In the genomic region with DNA sequence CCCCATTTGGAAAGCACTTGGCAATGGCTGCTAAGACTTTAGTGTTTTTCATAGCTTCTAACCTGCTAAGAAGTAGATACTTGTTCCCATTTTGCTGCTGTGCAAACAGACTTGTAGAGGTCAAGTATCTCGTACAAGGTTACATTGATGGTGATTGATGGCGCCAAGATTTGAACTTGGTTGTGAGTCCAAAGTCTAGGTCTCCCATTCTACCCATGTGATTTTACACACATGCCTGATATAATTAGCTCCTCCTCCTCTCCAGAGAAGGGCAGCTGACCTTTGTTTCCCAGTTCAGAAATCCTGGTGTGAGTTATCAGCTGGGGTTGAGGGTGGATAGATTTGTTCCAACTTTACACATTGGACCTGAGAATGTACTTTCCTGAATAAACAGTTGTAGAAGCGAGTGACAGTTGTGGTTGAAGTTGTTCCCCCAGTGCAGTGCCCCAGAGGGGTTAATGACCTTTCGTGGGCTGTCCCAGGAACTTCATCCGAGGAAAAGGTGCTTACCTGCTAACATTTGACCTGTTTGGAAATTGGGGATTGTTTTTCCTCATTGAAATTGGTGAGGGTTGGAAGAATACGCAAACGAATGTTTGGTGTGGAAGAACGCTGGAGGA, we compare ENCODE assay signal across 1 cellular context.
TF ChIP-seq lines count a peak whose summit lies in the region.

No MANE protein-coding gene starts in this region.

TF ChIP-seq in HepG2, 621 proteins besides CTCF, POLR2A, EP300 and RAD21 (continued from another document and continues in another):
- TF ChIP-seq ZNF33A (CRISPR knock-in tag; IDR thresholded peaks at IDR 0.05; ENCODE audit: borderline replicate concordance) (no peak), SCMH1 (CRISPR knock-in tag; IDR thresholded peaks at IDR 0.05; ENCODE audit: borderline replicate concordance) (no peak), GABPB1 (CRISPR knock-in tag; IDR thresholded peaks at IDR 0.05) (no peak), HOXA3 (CRISPR knock-in tag; IDR thresholded peaks at IDR 0.05) (peak; percentile 37; the same call in 1 of the 2 replicates), LCORL (IDR thresholded peaks at IDR 0.05) (no peak), LCORL (CRISPR knock-in tag; IDR thresholded peaks at IDR 0.05) (peak; percentile 45; the same call in 1 of the 2 replicates), NCOA5 (CRISPR knock-in tag; IDR thresholded peaks at IDR 0.05) (no peak), BCL6 (CRISPR knock-in tag; IDR thresholded peaks at IDR 0.05) (peak; percentile 71), PHF21A (CRISPR knock-in tag; IDR thresholded peaks at IDR 0.05) (peak; percentile 74), ZSCAN20 (CRISPR knock-in tag; IDR thresholded peaks at IDR 0.05; ENCODE audit: borderline replicate concordance) (no peak), MED13 (CRISPR knock-in tag; IDR thresholded peaks at IDR 0.05) (no peak), TCF7L2 (IDR thresholded peaks at IDR 0.05; ENCODE audit: low read depth, low read length) (no peak), ZBTB1 (CRISPR knock-in tag; IDR thresholded peaks at IDR 0.05; ENCODE audit: borderline replicate concordance) (no peak), SP4 (CRISPR knock-in tag; IDR thresholded peaks at IDR 0.05) (peak; percentile 69), ZNF253 (CRISPR knock-in tag; IDR thresholded peaks at IDR 0.05; ENCODE audit: borderline replicate concordance) (no peak), FOXK1 (CRISPR knock-in tag; IDR thresholded peaks at IDR 0.05; ENCODE audit: borderline replicate concordance, low read depth) (peak; percentile 31; the same call in 1 of the 2 replicates), NFIC (IDR thresholded peaks at IDR 0.05; ENCODE audit: low read length) (peak; percentile 58; the same call in 1 of the 2 replicates), GABPA (IDR thresholded peaks at IDR 0.05; ENCODE audit: low read depth, low read length) (no peak), GABPA (CRISPR knock-in tag; IDR thresholded peaks at IDR 0.05; ENCODE audit: low read depth) (peak; percentile 29; the same call in 1 of the 2 replicates), CREB1 (IDR thresholded peaks at IDR 0.05) (no peak), CREB1 (CRISPR knock-in tag; IDR thresholded peaks at IDR 0.05) (no peak), CHD2 (IDR thresholded peaks at IDR 0.05; ENCODE audit: low read depth, low read length) (no peak), ZNF441 (CRISPR knock-in tag; IDR thresholded peaks at IDR 0.05; ENCODE audit: borderline replicate concordance) (no peak), BRD4 (CRISPR knock-in tag; IDR thresholded peaks at IDR 0.05) (no peak), HOXA7 (CRISPR knock-in tag; IDR thresholded peaks at IDR 0.05) (0 out of 2 replicates have a peak, but pooled peaks have one; percentile 65), ZNF431 (CRISPR knock-in tag; IDR thresholded peaks at IDR 0.05; ENCODE audit: borderline replicate concordance, low read depth) (no peak), GATAD1 (CRISPR knock-in tag; IDR thresholded peaks at IDR 0.05) (no peak), ZBTB7B (CRISPR knock-in tag; IDR thresholded peaks at IDR 0.05) (peak; percentile 47; the same call in 1 of the 2 replicates), REPIN1 (CRISPR knock-in tag; IDR thresholded peaks at IDR 0.05; ENCODE audit: borderline replicate concordance, low read depth) (peak; percentile 89), SOX6 (IDR thresholded peaks at IDR 0.05) (no peak), SOX6 (CRISPR knock-in tag; IDR thresholded peaks at IDR 0.05) (peak; percentile 82), ZBTB3 (CRISPR knock-in tag; IDR thresholded peaks at IDR 0.05; ENCODE audit: borderline replicate concordance, low read depth) (no peak), HNRNPUL1 (IDR thresholded peaks at IDR 0.05; ENCODE audit: low read depth, low read length) (no peak), ZNF644 (CRISPR knock-in tag; IDR thresholded peaks at IDR 0.05; ENCODE audit: low read depth) (0 out of 2 replicates have a peak, but pooled peaks have one; percentile 17), HMG20B (CRISPR knock-in tag; conservative IDR thresholded peaks at IDR 0.05) (0 out of 2 replicates have a peak, but pooled peaks have one; percentile 16)
- TF ChIP-seq, protein P1, sequence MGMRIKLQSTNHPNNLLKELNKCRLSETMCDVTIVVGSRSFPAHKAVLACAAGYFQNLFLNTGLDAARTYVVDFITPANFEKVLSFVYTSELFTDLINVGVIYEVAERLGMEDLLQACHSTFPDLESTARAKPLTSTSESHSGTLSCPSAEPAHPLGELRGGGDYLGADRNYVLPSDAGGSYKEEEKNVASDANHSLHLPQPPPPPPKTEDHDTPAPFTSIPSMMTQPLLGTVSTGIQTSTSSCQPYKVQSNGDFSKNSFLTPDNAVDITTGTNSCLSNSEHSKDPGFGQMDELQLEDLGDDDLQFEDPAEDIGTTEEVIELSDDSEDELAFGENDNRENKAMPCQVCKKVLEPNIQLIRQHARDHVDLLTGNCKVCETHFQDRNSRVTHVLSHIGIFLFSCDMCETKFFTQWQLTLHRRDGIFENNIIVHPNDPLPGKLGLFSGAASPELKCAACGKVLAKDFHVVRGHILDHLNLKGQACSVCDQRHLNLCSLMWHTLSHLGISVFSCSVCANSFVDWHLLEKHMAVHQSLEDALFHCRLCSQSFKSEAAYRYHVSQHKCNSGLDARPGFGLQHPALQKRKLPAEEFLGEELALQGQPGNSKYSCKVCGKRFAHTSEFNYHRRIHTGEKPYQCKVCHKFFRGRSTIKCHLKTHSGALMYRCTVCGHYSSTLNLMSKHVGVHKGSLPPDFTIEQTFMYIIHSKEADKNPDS (CRISPR knock-in tag; IDR thresholded peaks at IDR 0.05), result no peak
- TF ChIP-seq, protein P2, sequence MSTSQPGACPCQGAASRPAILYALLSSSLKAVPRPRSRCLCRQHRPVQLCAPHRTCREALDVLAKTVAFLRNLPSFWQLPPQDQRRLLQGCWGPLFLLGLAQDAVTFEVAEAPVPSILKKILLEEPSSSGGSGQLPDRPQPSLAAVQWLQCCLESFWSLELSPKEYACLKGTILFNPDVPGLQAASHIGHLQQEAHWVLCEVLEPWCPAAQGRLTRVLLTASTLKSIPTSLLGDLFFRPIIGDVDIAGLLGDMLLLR (CRISPR knock-in tag; IDR thresholded peaks at IDR 0.05), result no peak
- TF ChIP-seq, protein P3, sequence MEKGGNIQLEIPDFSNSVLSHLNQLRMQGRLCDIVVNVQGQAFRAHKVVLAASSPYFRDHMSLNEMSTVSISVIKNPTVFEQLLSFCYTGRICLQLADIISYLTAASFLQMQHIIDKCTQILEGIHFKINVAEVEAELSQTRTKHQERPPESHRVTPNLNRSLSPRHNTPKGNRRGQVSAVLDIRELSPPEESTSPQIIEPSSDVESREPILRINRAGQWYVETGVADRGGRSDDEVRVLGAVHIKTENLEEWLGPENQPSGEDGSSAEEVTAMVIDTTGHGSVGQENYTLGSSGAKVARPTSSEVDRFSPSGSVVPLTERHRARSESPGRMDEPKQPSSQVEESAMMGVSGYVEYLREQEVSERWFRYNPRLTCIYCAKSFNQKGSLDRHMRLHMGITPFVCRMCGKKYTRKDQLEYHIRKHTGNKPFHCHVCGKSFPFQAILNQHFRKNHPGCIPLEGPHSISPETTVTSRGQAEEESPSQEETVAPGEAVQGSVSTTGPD (CRISPR knock-in tag; IDR thresholded peaks at IDR 0.05), result no peak
- TF ChIP-seq, protein P4, sequence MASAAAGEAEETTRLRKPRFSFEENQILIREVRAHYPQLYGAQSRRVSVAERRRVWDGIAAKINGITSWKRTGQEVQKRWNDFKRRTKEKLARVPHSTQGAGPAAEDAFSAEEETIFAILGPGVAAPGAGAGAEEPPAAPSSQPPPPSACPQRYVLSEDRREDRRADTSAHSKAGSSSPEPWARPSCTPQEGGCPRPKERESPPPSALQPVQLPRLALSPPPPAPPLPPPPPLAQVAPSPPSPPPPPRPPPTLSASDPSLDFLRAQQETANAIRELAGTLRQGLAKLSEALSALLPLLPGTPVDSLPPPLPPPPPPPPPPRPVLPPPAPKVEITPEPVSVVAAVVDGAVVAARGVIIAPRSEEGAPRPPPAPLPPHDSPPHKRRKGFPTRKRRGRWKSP (CRISPR knock-in tag; IDR thresholded peaks at IDR 0.05), result 0 out of 2 replicates have a peak, but pooled peaks have one; percentile 45
- TF ChIP-seq, protein P5, sequence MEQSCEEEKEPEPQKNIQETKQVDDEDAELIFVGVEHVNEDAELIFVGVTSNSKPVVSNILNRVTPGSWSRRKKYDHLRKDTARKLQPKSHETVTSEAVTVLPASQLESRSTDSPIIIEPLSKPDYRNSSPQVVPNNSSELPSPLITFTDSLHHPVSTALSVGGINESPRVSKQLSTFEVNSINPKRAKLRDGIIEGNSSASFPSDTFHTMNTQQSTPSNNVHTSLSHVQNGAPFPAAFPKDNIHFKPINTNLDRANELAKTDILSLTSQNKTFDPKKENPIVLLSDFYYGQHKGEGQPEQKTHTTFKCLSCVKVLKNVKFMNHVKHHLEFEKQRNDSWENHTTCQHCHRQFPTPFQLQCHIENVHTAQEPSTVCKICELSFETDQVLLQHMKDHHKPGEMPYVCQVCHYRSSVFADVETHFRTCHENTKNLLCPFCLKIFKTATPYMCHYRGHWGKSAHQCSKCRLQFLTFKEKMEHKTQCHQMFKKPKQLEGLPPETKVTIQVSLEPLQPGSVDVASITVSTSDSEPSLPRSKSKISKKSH (CRISPR knock-in tag; IDR thresholded peaks at IDR 0.05; ENCODE audit: borderline replicate concordance), result no peak
- TF ChIP-seq, protein P6, sequence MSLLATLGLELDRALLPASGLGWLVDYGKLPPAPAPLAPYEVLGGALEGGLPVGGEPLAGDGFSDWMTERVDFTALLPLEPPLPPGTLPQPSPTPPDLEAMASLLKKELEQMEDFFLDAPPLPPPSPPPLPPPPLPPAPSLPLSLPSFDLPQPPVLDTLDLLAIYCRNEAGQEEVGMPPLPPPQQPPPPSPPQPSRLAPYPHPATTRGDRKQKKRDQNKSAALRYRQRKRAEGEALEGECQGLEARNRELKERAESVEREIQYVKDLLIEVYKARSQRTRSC (CRISPR knock-in tag; IDR thresholded peaks at IDR 0.05; ENCODE audit: low read depth), result no peak
- TF ChIP-seq, protein P7, sequence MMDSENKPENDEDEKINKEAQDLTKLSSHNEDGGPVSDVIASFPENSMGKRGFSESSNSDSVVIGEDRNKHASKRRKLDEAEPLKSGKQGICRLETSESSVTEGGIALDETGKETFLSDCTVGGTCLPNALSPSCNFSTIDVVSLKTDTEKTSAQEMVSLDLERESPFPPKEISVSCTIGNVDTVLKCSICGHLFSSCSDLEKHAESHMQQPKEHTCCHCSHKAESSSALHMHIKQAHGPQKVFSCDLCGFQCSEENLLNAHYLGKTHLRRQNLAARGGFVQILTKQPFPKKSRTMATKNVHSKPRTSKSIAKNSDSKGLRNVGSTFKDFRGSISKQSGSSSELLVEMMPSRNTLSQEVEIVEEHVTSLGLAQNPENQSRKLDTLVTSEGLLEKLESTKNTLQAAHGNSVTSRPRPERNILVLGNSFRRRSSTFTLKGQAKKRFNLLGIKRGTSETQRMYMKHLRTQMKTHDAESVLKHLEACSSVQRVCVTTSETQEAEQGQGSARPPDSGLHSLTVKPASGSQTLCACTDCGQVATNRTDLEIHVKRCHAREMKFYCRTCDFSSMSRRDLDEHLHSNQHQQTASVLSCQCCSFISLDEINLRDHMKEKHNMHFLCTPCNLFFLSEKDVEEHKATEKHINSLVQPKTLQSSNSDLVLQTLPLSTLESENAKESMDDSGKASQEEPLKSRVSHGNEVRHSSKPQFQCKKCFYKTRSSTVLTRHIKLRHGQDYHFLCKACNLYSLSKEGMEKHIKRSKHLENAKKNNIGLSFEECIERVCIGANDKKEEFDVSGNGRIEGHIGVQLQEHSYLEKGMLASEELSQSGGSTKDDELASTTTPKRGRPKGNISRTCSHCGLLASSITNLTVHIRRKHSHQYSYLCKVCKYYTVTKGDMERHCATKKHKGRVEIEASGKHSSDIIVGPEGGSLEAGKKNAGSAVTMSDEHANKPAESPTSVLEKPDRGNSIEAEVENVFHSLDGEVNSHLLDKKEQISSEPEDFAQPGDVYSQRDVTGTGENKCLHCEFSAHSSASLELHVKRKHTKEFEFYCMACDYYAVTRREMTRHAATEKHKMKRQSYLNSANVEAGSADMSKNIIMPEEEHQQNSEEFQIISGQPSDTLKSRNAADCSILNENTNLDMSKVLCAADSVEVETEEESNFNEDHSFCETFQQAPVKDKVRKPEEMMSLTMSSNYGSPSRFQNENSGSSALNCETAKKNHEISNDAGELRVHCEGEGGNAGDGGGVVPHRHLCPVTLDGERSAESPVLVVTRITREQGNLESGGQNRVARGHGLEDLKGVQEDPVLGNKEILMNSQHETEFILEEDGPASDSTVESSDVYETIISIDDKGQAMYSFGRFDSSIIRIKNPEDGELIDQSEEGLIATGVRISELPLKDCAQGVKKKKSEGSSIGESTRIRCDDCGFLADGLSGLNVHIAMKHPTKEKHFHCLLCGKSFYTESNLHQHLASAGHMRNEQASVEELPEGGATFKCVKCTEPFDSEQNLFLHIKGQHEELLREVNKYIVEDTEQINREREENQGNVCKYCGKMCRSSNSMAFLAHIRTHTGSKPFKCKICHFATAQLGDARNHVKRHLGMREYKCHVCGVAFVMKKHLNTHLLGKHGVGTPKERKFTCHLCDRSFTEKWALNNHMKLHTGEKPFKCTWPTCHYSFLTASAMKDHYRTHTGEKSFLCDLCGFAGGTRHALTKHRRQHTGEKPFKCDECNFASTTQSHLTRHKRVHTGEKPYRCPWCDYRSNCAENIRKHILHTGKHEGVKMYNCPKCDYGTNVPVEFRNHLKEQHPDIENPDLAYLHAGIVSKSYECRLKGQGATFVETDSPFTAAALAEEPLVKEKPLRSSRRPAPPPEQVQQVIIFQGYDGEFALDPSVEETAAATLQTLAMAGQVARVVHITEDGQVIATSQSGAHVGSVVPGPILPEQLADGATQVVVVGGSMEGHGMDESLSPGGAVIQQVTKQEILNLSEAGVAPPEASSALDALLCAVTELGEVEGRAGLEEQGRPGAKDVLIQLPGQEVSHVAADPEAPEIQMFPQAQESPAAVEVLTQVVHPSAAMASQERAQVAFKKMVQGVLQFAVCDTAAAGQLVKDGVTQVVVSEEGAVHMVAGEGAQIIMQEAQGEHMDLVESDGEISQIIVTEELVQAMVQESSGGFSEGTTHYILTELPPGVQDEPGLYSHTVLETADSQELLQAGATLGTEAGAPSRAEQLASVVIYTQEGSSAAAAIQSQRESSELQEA (CRISPR knock-in tag; IDR thresholded peaks at IDR 0.05; ENCODE audit: not compliant biosample characterization), result no peak
- TF ChIP-seq, protein P8, sequence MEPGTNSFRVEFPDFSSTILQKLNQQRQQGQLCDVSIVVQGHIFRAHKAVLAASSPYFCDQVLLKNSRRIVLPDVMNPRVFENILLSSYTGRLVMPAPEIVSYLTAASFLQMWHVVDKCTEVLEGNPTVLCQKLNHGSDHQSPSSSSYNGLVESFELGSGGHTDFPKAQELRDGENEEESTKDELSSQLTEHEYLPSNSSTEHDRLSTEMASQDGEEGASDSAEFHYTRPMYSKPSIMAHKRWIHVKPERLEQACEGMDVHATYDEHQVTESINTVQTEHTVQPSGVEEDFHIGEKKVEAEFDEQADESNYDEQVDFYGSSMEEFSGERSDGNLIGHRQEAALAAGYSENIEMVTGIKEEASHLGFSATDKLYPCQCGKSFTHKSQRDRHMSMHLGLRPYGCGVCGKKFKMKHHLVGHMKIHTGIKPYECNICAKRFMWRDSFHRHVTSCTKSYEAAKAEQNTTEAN (CRISPR knock-in tag; conservative IDR thresholded peaks at IDR 0.05), result peak; percentile 93
- TF ChIP-seq, protein P9, sequence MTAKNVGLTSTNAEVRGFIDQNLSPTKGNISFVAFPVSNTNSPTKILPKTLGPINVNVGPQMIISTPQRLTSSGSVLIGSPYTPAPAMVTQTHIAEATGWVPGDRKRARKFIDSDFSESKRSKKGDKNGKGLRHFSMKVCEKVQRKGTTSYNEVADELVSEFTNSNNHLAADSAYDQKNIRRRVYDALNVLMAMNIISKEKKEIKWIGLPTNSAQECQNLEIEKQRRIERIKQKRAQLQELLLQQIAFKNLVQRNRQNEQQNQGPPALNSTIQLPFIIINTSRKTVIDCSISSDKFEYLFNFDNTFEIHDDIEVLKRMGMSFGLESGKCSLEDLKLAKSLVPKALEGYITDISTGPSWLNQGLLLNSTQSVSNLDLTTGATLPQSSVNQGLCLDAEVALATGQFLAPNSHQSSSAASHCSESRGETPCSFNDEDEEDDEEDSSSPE (CRISPR knock-in tag; IDR thresholded peaks at IDR 0.05), result peak; percentile 89
